In the genomic region with DNA sequence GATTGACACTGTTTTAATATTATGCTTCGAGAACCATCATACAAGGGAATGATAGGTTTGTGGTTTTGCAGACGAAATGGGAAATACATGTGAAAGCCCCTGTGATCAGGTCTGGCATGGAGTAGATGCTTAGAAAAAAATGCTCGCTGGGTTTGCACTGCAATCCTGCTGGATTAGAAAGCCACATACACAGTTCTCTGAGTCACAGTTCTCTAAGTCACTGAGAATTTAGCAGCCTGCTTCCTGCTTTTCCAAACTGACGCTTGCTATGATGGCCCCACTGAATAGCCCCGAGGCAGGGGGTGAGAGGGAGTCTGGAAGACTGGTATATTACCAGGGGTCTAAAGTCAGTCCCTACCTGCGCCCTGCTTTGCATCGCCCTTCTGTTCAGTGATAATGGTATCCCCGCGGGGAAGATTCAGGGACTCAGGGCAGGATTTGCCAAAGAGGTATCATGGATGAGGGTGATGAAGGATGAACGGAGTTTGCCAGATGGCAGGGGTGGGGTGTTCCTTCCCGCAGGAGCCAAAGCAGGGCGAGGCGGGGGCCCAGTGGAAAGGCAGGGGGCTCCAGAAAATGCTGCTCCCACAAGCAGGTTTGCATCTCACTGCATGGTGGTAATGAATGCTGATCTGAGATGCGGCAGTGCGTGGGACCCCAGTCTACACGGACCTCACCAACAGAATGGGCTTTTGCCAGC, we compare ENCODE assay signal across 13 cellular contexts.
DNase-seq lines count a peak whose midpoint lies in the region; ATAC-seq, FAIRE-seq and TF ChIP-seq lines count a peak whose summit lies in the region.
"Had no signal": no experiment of that assay in that cellular context is flagged by ENCODE, and none has a peak within 500 bp of the region (broad histone marks: within the 10 kb centered on the region; RNA-seq: fewer than 3 reads in every experiment).

No MANE protein-coding gene starts in this region.

- H3K36me3 ChIP-seq in BJ (ENCODE audit: control insufficient read depth, insufficient read depth, low read length) (no peaks in the 10 kb centered on the region), bronchial epithelial cell (ENCODE audit: control insufficient read depth, insufficient read depth, low read length) (no peaks in the 10 kb centered on the region), neural progenitor cell (no peaks in the 10 kb centered on the region)
- H3K36me3 ChIP-seq: SJCRH30 had no signal

- ATAC-seq in naive B cell (ENCODE audit: low read depth in 2 of 2) (no peak), HG02610 (IDR thresholded peaks at IDR 0.05; ENCODE audit: unreplicated experiment) (no peak), esophagus mucosa (no peak)

- no peaks in the 10 kb centered on the region for H3K79me2 ChIP-seq in neural progenitor cell (ENCODE audit: low read depth)

- H3K4me1 ChIP-seq in neural progenitor cell = peaks cover 15% of the 10 kb centered on the region

- H3F3A ChIP-seq in neural progenitor cell (ENCODE audit: low read depth) = peaks cover 31% of the 10 kb centered on the region

- H3K27me3 ChIP-seq in BJ (ENCODE audit: control insufficient read depth, insufficient read depth, low read length) (no peaks in the 10 kb centered on the region), bronchial epithelial cell (ENCODE audit: control insufficient read depth, insufficient read depth, low read length) (peaks cover 7% of the 10 kb centered on the region), neural progenitor cell (peaks cover 24% of the 10 kb centered on the region)
- H3K27me3 ChIP-seq: SJCRH30 had no signal

- DNase-seq in BJ (ENCODE audit: low read depth) = peak; percentile 54
- peak; percentile 73 for DNase-seq in HT1080 (ENCODE audit: low read depth)
- peak; percentile 47 for DNase-seq in bronchial epithelial cell (ENCODE audit: low read depth)
- no peak for DNase-seq in naive B cell
- no peak for DNase-seq in cerebellum (ENCODE audit: low spot score)
- DNase-seq in neural progenitor cell (ENCODE audit: low spot score) = no peak
- DNase-seq: activated CD8-positive, alpha-beta memory T cell treated with anti-CD3 and anti-CD28 coated beads for 24 hours; stimulated activated naive CD4-positive, alpha-beta T cell had no signal

- CTCF ChIA-PET in BJ (lab: Yijun Ruan, JAX) = no interaction called here

- no peak overlapping the region for H3K9ac ChIP-seq in neural progenitor cell

- peaks cover 42% of the 10 kb centered on the region for H4K20me1 ChIP-seq in neural progenitor cell (ENCODE audit: low read depth)

- POLR2A ChIA-PET in BJ (lab: Charles Lee) = no interaction called here

- no peaks in the 10 kb centered on the region for H3K9me3 ChIP-seq in neural progenitor cell (ENCODE audit: low read depth)
- H3K9me3 ChIP-seq: SJCRH30 had no signal

- H3K4me3 ChIP-seq in BJ (ENCODE audit: low read depth, low read length) (no peak overlapping the region), bronchial epithelial cell (ENCODE audit: low read depth, low read length) (no peak overlapping the region), neural progenitor cell (no peak overlapping the region)
- H3K4me3 ChIP-seq: SJCRH30, skin epidermis had no signal

- H3K27ac Mint-ChIP-seq in naive B cell (peak overlapping the region in 4 of 6 donors; percentile 60 to 93 (median 78)), neural progenitor cell (no peak overlapping the region)

- no peak overlapping the region for H3K27ac ChIP-seq in neural progenitor cell
- H3K27ac ChIP-seq: SJCRH30 had no signal

- H3K36me3 Mint-ChIP-seq in naive B cell (peaks cover 0 to 7% of the 10 kb centered on the region in 2 donors), neural progenitor cell (no peaks in the 10 kb centered on the region)

- H3K4me1 Mint-ChIP-seq in naive B cell = peaks cover 65 to 82% (median 78%) of the 10 kb centered on the region in 3 donors
- peaks cover 35% of the 10 kb centered on the region for H3K4me1 Mint-ChIP-seq in neural progenitor cell

- no peak for FAIRE-seq in bronchial epithelial cell (lab: Jason Lieb, UNC)
- FAIRE-seq: islet of Langerhans had no signal

- H3K4me3 Mint-ChIP-seq in naive B cell = peak overlapping the region in 4 of 8 donors; percentile 32 to 77 (median 48)
- no peak overlapping the region for H3K4me3 Mint-ChIP-seq in neural progenitor cell

- H2AFZ ChIP-seq in neural progenitor cell (replicated peaks) = no peak overlapping the region

- H3K4me2 ChIP-seq in neural progenitor cell = no peak overlapping the region

- H3K9me3 Mint-ChIP-seq in naive B cell (no peaks in the 10 kb centered on the region), neural progenitor cell (no peaks in the 10 kb centered on the region)

- TF ChIP-seq CTCF in BJ (IDR thresholded peaks at IDR 0.05; ENCODE audit: insufficient read depth, low read depth, low read length) (no peak), bronchial epithelial cell (IDR thresholded peaks at IDR 0.05; ENCODE audit: insufficient read depth, low read length, severe bottlenecking) (no peak), neural progenitor cell (IDR thresholded peaks at IDR 0.05) (no peak)

- H3K27me3 Mint-ChIP-seq in naive B cell (no peaks in the 10 kb centered on the region), neural progenitor cell (ENCODE audit: insufficient read depth, low read depth) (peaks cover 3% of the 10 kb centered on the region)

Comparison
In these comparisons a context has a peak if more than half of its experiments do, and no peak if none do; other contexts are left out.
1. DNase-seq: peak in BJ (single experiment), HT1080 (single experiment) and bronchial epithelial cell (single experiment); none in naive B cell (single experiment), cerebellum (single experiment) and neural progenitor cell (single experiment).